8 cellular contexts compared by ENCODE assay signal in genomic region chr6:106097368-106098231, GRCh38. TPM values are rescaled to one million over a fixed set of nuclear protein-coding genes. Genes with fewer than 3 reads are reported as not detected.
DNase-seq lines count a peak whose midpoint lies in the region; ATAC-seq, FAIRE-seq and TF ChIP-seq lines count a peak whose summit lies in the region.

No MANE protein-coding gene starts in this region.

- H3K79me2 ChIP-seq in HepG2 (ENCODE audit: insufficient read depth, low read length), result no peaks in the 10 kb centered on the region

- WGBS in liver, result 26% methylated on average over 19 of the region's 19 CpGs
- 48% methylated on average over 19 of the region's 19 CpGs for WGBS in HepG2 (ENCODE audit: low lambda C conversion rate)

- POLR2A ChIA-PET in HepG2 (lab: Yijun Ruan, JAX), result no interaction called here

- no peak for TF ChIP-seq POLR2A in HepG2 (IDR thresholded peaks at IDR 0.05; ENCODE audit: insufficient read depth in 1 of 2, low read depth in 2 of 2, low read length in 2 of 2)

- H2AFZ ChIP-seq in HepG2 (ENCODE audit: low read length), result no peak overlapping the region

- FAIRE-seq in HepG2 (lab: Jason Lieb, UNC), result no peak

- H3K27ac ChIP-seq in liver (ENCODE audit: low read depth in 1 of 2, low read length in 2 of 2) (peak overlapping the region; percentile 33 to 62), HepG2 (ENCODE audit: extremely low read length, insufficient read depth, low read length) (no peak overlapping the region), angular gyrus (ENCODE audit: low read depth, low read length) (peak overlapping the region; percentile 1)

- no peaks in the 10 kb centered on the region for H4K20me1 ChIP-seq in HepG2 (ENCODE audit: insufficient read depth, low read length)

- TF ChIP-seq RAD21 in liver (IDR thresholded peaks at IDR 0.05) (no peak), HepG2 (CRISPR knock-in tag; IDR thresholded peaks at IDR 0.05) (no peak)

- in situ Hi-C loops in HepG2 (cut with HindIII; ENCODE audit: extremely low pct_ligation_motif_present, low pct_unique_long_range_greater_than_20kb), result no loop called here

- CTCF ChIA-PET in HepG2 (lab: Yijun Ruan, JAX; ENCODE audit: low intra/inter-chr PET ratio, low total read pairs), result no interaction called here

- no peak for DNase-seq in HepG2 (ENCODE audit: low spot score)
- peak; percentile 67 for DNase-seq in RPMI8226
- DNase-seq in stimulated activated naive CD4-positive, alpha-beta T cell (lab: John Stamatoyannopoulos, UW), result peak; percentile 38 to 94 (median 68)
- no peak for DNase-seq in NCI-H2029 (lab: John Stamatoyannopoulos, UW)

- peaks cover 0 to 4% (median 0%) of the 10 kb centered on the region in 4 donors for H3K4me1 ChIP-seq in liver (ENCODE audit: control insufficient read depth in 4 of 4, insufficient read depth in 4 of 4, low read length in 3 of 4)
- H3K4me1 ChIP-seq in HepG2 (ENCODE audit: insufficient read depth, low read length), result peaks cover 6% of the 10 kb centered on the region; the same call in 1 of the 2 replicates
- H3K4me1 ChIP-seq in iPS-15b (ENCODE audit: control insufficient read depth, insufficient read depth, low read length), result peaks cover 15% of the 10 kb centered on the region

- peak overlapping the region in 2 of 3 donors; percentile 10 to 29 for H3K4me3 ChIP-seq in liver (ENCODE audit: low read depth in 1 of 3, low read length in 3 of 3)
- no peak overlapping the region for H3K4me3 ChIP-seq in HepG2 (replicated peaks in 1 of 3; ENCODE audit: insufficient read depth in 1 of 3, low read depth in 2 of 3, low read length in 3 of 3)
- peak overlapping the region; percentile 10 for H3K4me3 ChIP-seq in iPS-15b (ENCODE audit: low read depth, low read length)

- BruUV-seq in HepG2 (replicated peaks; lab: Mats Ljungman, UMichigan), result no TSS peak

- peak overlapping the region in 1 of 2 donors; percentile 72 for H3K9ac ChIP-seq in liver (ENCODE audit: low read depth in 1 of 2, low read length in 2 of 2)
- H3K9ac ChIP-seq in HepG2 (ENCODE audit: insufficient read depth, low read depth, low read length), result no peak overlapping the region
- H3K9ac ChIP-seq in iPS-15b (ENCODE audit: low read depth, low read length), result no peak overlapping the region

- peaks cover 0 to 1% (median 0%) of the 10 kb centered on the region in 4 donors for H3K9me3 ChIP-seq in liver (ENCODE audit: control insufficient read depth in 4 of 4, low read length in 3 of 4)
- no peaks in the 10 kb centered on the region for H3K9me3 ChIP-seq in HepG2 (ENCODE audit: low read length)
- H3K9me3 ChIP-seq in iPS-15b (ENCODE audit: control insufficient read depth, insufficient read depth, low read length), result no peaks in the 10 kb centered on the region

- H3K27me3 ChIP-seq in liver (ENCODE audit: control insufficient read depth in 4 of 4, insufficient read depth in 4 of 4, low read length in 3 of 4) (peaks cover 0 to 14% (median 3%) of the 10 kb centered on the region in 4 donors), HepG2 (ENCODE audit: control insufficient read depth in 1 of 2, insufficient read depth in 2 of 2, low read length in 2 of 2) (peaks cover 0 to 40% of the 10 kb centered on the region in 2 experiments; a peak in 2 of 5 replicates), iPS-15b (ENCODE audit: control insufficient read depth, insufficient read depth, low read length) (peaks cover 44% of the 10 kb centered on the region)

- TF ChIP-seq CTCF in liver (IDR thresholded peaks at IDR 0.05; ENCODE audit: low read depth, low read length, missing input control) (no peak), HepG2 (CRISPR knock-in tag; IDR thresholded peaks at IDR 0.05) (no peak)

- H3K4me2 ChIP-seq in HepG2 (ENCODE audit: low read depth, low read length), result no peak overlapping the region

- ATAC-seq in HepG2 (no peak), HG02973 (IDR thresholded peaks at IDR 0.05; ENCODE audit: unreplicated experiment) (peak; percentile 43)

- intact Hi-C loops in HepG2 (cut with micrococcal nuclease; ENCODE audit: unreplicated experiment), result no loop called here

- TF ChIP-seq EP300 in HepG2 (IDR thresholded peaks at IDR 0.05; ENCODE audit: low read depth in 2 of 2, low read length in 2 of 2), result no peak
- no peak for TF ChIP-seq EP300 in HepG2 (CRISPR knock-in tag; IDR thresholded peaks at IDR 0.05; ENCODE audit: borderline replicate concordance)

- H3K36me3 ChIP-seq in liver (ENCODE audit: control insufficient read depth in 4 of 4, insufficient read depth in 3 of 4, low read depth in 1 of 4, low read length in 3 of 4), result no peaks in the 10 kb centered on the region
- H3K36me3 ChIP-seq in HepG2 (replicated peaks in 1 of 2; ENCODE audit: control insufficient read depth in 1 of 2, insufficient read depth in 2 of 2, low read length in 2 of 2), result no peaks in the 10 kb centered on the region
- H3K36me3 ChIP-seq in iPS-15b (ENCODE audit: control insufficient read depth, insufficient read depth, low read length), result no peaks in the 10 kb centered on the region

TF ChIP-seq in liver, 16 proteins besides CTCF, POLR2A, EP300 and RAD21:
- peak; percentile 29 for TF ChIP-seq YY1 (IDR thresholded peaks at IDR 0.05)
- TF ChIP-seq MAX (IDR thresholded peaks at IDR 0.05), result peak; percentile 32
- no peak for TF ChIP-seq ZBTB33 (IDR thresholded peaks at IDR 0.05)

TF ChIP-seq in HepG2, 621 proteins besides CTCF, POLR2A, EP300 and RAD21 (continues in another document):
- TF ChIP-seq MLX (CRISPR knock-in tag; IDR thresholded peaks at IDR 0.05) (no peak), ZNF124 (CRISPR knock-in tag; IDR thresholded peaks at IDR 0.05) (no peak), ZNF710 (CRISPR knock-in tag; IDR thresholded peaks at IDR 0.05; ENCODE audit: borderline replicate concordance) (no peak), ELF1 (CRISPR knock-in tag; IDR thresholded peaks at IDR 0.05) (no peak), BCL3 (CRISPR knock-in tag; IDR thresholded peaks at IDR 0.05) (no peak)

RNA-seq across cellular contexts. Expression of gene PRDM1, which starts 11.5 kb away (rescaled TPM):
- total RNA-seq in liver (under 1 TPM; 0.37 to 0.84 TPM), HepG2 (2016; rRNA removed; fragmentation: Illumina TruSeq; extraction: Trizol) (not detected in 2 replicates)
- polyA plus RNA-seq in liver (1 to 10 TPM in 1 of 2 donors, under 1 TPM in 1; 0.47 to 2.8 TPM), HepG2 (2011; rRNA removed) (0.03 and 0.13 TPM in 2 replicates)
- not detected in 2 replicates for total RNA-seq in HepG2 (2016; cell fraction: cytosol; rRNA removed; fragmentation: Illumina TruSeq; extraction: Trizol; ENCODE audit: low read depth)
- not detected in 2 replicates for total RNA-seq in HepG2 (2016; cell fraction: insoluble cytoplasmic fraction; rRNA removed; fragmentation: Illumina TruSeq; extraction: Trizol)
- total RNA-seq in HepG2 (2016; cell fraction: membrane; rRNA removed; fragmentation: Illumina TruSeq; extraction: Trizol), result not detected in 2 replicates
- not detected in 2 replicates for total RNA-seq in HepG2 (2016; cell fraction: nucleus; rRNA removed; fragmentation: Illumina TruSeq; extraction: Trizol)
- not detected in 2 replicates for polyA plus RNA-seq in HepG2 (2011; cell fraction: cytosol; rRNA removed)
- polyA plus RNA-seq in HepG2 (2011; cell fraction: nucleus; rRNA removed), result not detected in 2 replicates
- 0.20 TPM in 1 of 2 replicates, not detected in the other for polyA plus RNA-seq in HepG2 (2012)
- not detected in 2 replicates for polyA plus RNA-seq in HepG2 (2016; cell fraction: cytosol; fragmentation: Illumina TruSeq; extraction: Trizol; ENCODE audit: low read depth)
- not detected in 2 replicates for polyA plus RNA-seq in HepG2 (2016; cell fraction: insoluble cytoplasmic fraction; fragmentation: Illumina TruSeq; extraction: Trizol; ENCODE audit: low read depth)
- not detected in 2 replicates for polyA plus RNA-seq in HepG2 (2016; cell fraction: membrane; fragmentation: Illumina TruSeq; extraction: Trizol; ENCODE audit: low read depth)
- not detected in 2 replicates for polyA plus RNA-seq in HepG2 (2016; cell fraction: nucleus; fragmentation: Illumina TruSeq; extraction: Trizol; ENCODE audit: insufficient read depth, low read depth)
- 4.0 TPM in 1 of 2 replicates, not detected in the other for polyA minus RNA-seq in HepG2 (2011; rRNA and poly(A)+ RNA removed; ENCODE audit: low replicate concordance)
- polyA minus RNA-seq in HepG2 (2011; cell fraction: cytosol; rRNA and poly(A)+ RNA removed), result not detected in 2 replicates
- not detected in 2 replicates for polyA minus RNA-seq in HepG2 (2011; cell fraction: nucleus; rRNA and poly(A)+ RNA removed)

Comparison
In these comparisons a context has a peak if more than half of its experiments do, and no peak if none do; other contexts are left out.
1. H3K4me3 ChIP-seq: peak in liver (2 of 3) and iPS-15b (single experiment); none in HepG2 (0 of 3).
2. DNase-seq: peak in RPMI8226 (single experiment) and stimulated activated naive CD4-positive, alpha-beta T cell (6 of 6); none in HepG2 (single experiment) and NCI-H2029 (single experiment).